ENCODE assay signal across 26 cellular contexts in genomic region chr11:47278058-47278457, GRCh38.
"Had no signal": no experiment of that assay in that cellular context is flagged by ENCODE, and none has a peak within 500 bp of the region (broad histone marks: within the 10 kb centered on the region; RNA-seq: fewer than 3 reads in every experiment).

No MANE protein-coding gene starts in this region.

- DNase-seq: activated CD4-positive, alpha-beta T cell treated with anti-CD3 and anti-CD28 coated beads for 4 hours; activated CD4-positive, alpha-beta T cell treated with anti-CD3 and anti-CD28 coated beads, Interleukin-2, amount 50 U/mL, for 48 hours; activated CD8-positive, alpha-beta memory T cell treated with anti-CD3 and anti-CD28 coated beads, Interleukin-2, amount 50 U/mL, for 48 hours; activated naive CD8-positive, alpha-beta T cell treated with anti-CD3 and anti-CD28 coated beads, Interleukin-2, amount 50 U/mL, for 24 hours; activated T-cell treated with anti-CD3 and anti-CD28 coated beads, Interleukin-2, amount 50 U/mL, for 48 hours; anterior cingulate cortex; dermis blood vessel endothelial cell; effector CD4-positive, alpha-beta T cell; foreskin melanocyte; glutamatergic neuron; islet precursor cell; left ventricle myocardium superior; naive thymus-derived CD4-positive, alpha-beta T cell; ovary; stimulated activated CD4-positive, alpha-beta T cell treated with anti-CD3 and anti-CD28 coated beads, Interleukin-1b, Interleukin-23, amount 100 ng/mL, for 48 hours; stimulated activated CD4-positive, alpha-beta T cell treated with anti-CD3 and anti-CD28 coated beads, Interleukin-4, amount 100 ng/mL, for 4 hours; stimulated activated CD8-positive, alpha-beta memory T cell treated with anti-CD3 and anti-CD28 coated beads, Interleukin-4, amount 100 ng/mL, for 48 hours; stimulated activated naive CD8-positive, alpha-beta T cell treated with anti-CD3 and anti-CD28 coated beads, Interleukin-15, amount 100 ng/mL, for 72 hours; substantia nigra; uterus had no signal

- H3K4me1 ChIP-seq: prostate gland, uterus had no signal

- H3K9me3 ChIP-seq: ovary, prostate gland, uterus had no signal

- H3K27me3 ChIP-seq: hepatocyte, ovary, uterus had no signal

- H3K4me3 ChIP-seq: hepatocyte, ovary, prostate gland, smooth muscle cell, uterus had no signal

- H3K36me3 ChIP-seq: ovary, uterus had no signal

- H3K27ac ChIP-seq: epithelial cell of prostate, hepatocyte, ovary, prostate gland, uterus, VCaP had no signal

- ATAC-seq: activated naive CD8-positive, alpha-beta T cell treated with anti-CD3 and anti-CD28 coated beads, Interleukin-2, amount 50 U/mL, for 24 hours; left ventricle myocardium superior; naive thymus-derived CD4-positive, alpha-beta T cell; stimulated activated memory B cell treated with anti-CD40 and anti-IgM and Interleukin-4, amounts not matched to agents 10 μg/mL and 1 μg/mL and 100 μg/mL, for 72 hours; stimulated activated naive CD8-positive, alpha-beta T cell treated with anti-CD3 and anti-CD28 coated beads, Interleukin-15, amount 100 ng/mL, for 72 hours had no signal
